1 cellular context compared by ENCODE assay signal in genomic region chr14:55332654-55333570, GRCh38.
TF ChIP-seq lines count a peak whose summit lies in the region.

No MANE protein-coding gene starts in this region.

TF ChIP-seq in HepG2, 621 proteins besides CTCF, POLR2A, EP300 and RAD21 (continued from another document):
- TF ChIP-seq DZIP1 (CRISPR knock-in tag; IDR thresholded peaks at IDR 0.05) (no peak), BRCA1 (CRISPR knock-in tag; IDR thresholded peaks at IDR 0.05) (no peak), POGK (CRISPR knock-in tag; conservative IDR thresholded peaks at IDR 0.05) (no peak), ARNT2 (CRISPR knock-in tag; IDR thresholded peaks at IDR 0.05; ENCODE audit: low read depth) (no peak), TFAP4 (IDR thresholded peaks at IDR 0.05; ENCODE audit: borderline replicate concordance, low read depth) (no peak), USF2 (IDR thresholded peaks at IDR 0.05; ENCODE audit: low read depth, low read length) (no peak), USF2 (CRISPR knock-in tag; IDR thresholded peaks at IDR 0.05; ENCODE audit: borderline replicate concordance) (no peak), CHD4 (IDR thresholded peaks at IDR 0.05; ENCODE audit: borderline replicate concordance, low read length) (no peak), ZNF83 (CRISPR knock-in tag; IDR thresholded peaks at IDR 0.05; ENCODE audit: borderline replicate concordance) (no peak), ZNF263 (CRISPR knock-in tag; IDR thresholded peaks at IDR 0.05) (no peak), ZNF264 (CRISPR knock-in tag; IDR thresholded peaks at IDR 0.05) (no peak)
